In the genomic region with DNA sequence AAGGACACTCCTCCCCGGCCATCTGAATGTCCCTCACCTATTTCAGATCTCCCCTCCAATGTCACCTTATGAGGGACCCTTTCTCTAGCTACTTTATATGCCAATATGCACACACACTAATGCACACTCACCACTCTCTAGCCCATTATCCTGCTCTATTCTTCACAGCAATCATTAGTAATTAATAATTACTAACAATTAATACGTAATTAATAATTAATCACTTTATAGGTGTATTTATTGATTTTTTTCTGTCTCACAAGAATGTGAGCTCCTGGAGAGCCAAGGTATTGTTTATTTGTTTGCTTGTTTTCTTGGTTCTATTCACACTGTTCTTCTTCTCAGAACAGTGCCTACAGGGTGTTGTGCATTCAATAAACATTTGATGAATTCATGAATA, we compare ENCODE assay signal across 34 cellular contexts.
"Had no signal": no experiment of that assay in that cellular context is flagged by ENCODE, and none has a peak within 500 bp of the region (broad histone marks: within the 10 kb centered on the region; RNA-seq: fewer than 3 reads in every experiment).

No MANE protein-coding gene starts in this region.

- H3K27ac ChIP-seq: adrenal gland, body of pancreas, brain microvascular endothelial cell, breast epithelium, VCaP had no signal

- DNase-seq: activated B cell treated with CpG ODN at 0.5 μM for 24 hours; activated CD4-positive, alpha-beta memory T cell treated with anti-CD3 and anti-CD28 coated beads for 36 hours; activated CD4-positive, alpha-beta T cell treated with anti-CD3 and anti-CD28 coated beads for 4 hours; activated CD4-positive, alpha-beta T cell treated with anti-CD3 and anti-CD28 coated beads, Interleukin-2, amount 10 ng/mL, durations not matched to agents 24 days and 14 days; activated CD4-positive, alpha-beta T cell treated with anti-CD3 and anti-CD28 coated beads, Interleukin-2, amount 50 U/mL, for 1 hour; activated CD4-positive, alpha-beta T cell treated with anti-CD3 and anti-CD28 coated beads, Interleukin-2, amount 50 U/mL, for 4 hours; activated CD4-positive, CD25-positive, alpha-beta regulatory T cell treated with anti-CD3 and anti-CD28 coated beads, Interleukin-2, amount 50 U/mL, for 72 hours; activated CD8-positive, alpha-beta memory T cell treated with anti-CD3 and anti-CD28 coated beads, Interleukin-2, amount 50 U/mL, for 4 hours; activated CD8-positive, alpha-beta T cell treated with anti-CD3 and anti-CD28 coated beads for 36 hours; activated effector memory CD4-positive, alpha-beta T cell treated with anti-CD3 and anti-CD28 coated beads, Interleukin-2, amount 50 U/mL, for 16 hours; activated gamma-delta T cell treated with Interleukin-2 at 50 U/mL for 16 hours; activated naive CD4-positive, alpha-beta T cell; activated naive CD4-positive, alpha-beta T cell treated with anti-CD3 and anti-CD28 coated beads for 36 hours; activated naive CD4-positive, alpha-beta T cell treated with anti-CD3 and anti-CD28 coated beads, Interleukin-2, amount 50 U/mL, for 16 hours; activated naive CD8-positive, alpha-beta T cell treated with anti-CD3 and anti-CD28 coated beads for 36 hours; activated T-cell treated with anti-CD3 and anti-CD28 coated beads for 4 hours; activated T-cell treated with anti-CD3 and anti-CD28 coated beads, Interleukin-2, amount 50 U/mL, for 1 hour; activated T-cell treated with anti-CD3 and anti-CD28 coated beads, Interleukin-2, amount 50 U/mL, for 4 hours; activated T-cell treated with anti-CD3 and anti-CD28 coated beads, Interleukin-2, amount 50 U/mL, for 72 hours; adrenal gland; amniotic stem cell; aorta; body of pancreas; brain microvascular endothelial cell; central memory CD4-positive, alpha-beta T cell; T-helper 1 cell; T-helper 2 cell; T-helper 9 cell had no signal

- H3K4me3 ChIP-seq: adrenal gland, body of pancreas, breast epithelium had no signal

- H3K9me3 ChIP-seq: adrenal gland, body of pancreas, breast epithelium had no signal

- H3K4me1 ChIP-seq: adrenal gland, body of pancreas, breast epithelium had no signal

- H3K36me3 ChIP-seq: adrenal gland, brain microvascular endothelial cell, breast epithelium had no signal

- H3K27me3 ChIP-seq: adrenal gland, body of pancreas, brain microvascular endothelial cell, breast epithelium had no signal

- FAIRE-seq: astrocyte, TTC549 had no signal

- ATAC-seq: activated CD8-positive, alpha-beta T cell treated with anti-CD3 and anti-CD28 coated beads for 36 hours; activated naive CD4-positive, alpha-beta T cell treated with anti-CD3 and anti-CD28 coated beads, Interleukin-2, amount 50 U/mL, for 72 hours; activated T-cell treated with anti-CD3 and anti-CD28 coated beads, Interleukin-2, amount 50 U/mL, for 4 hours; activated T-cell treated with anti-CD3 and anti-CD28 coated beads, Interleukin-2, amount 50 U/mL, for 72 hours; activated T-helper 17 cell treated with anti-CD3 and anti-CD28 coated beads, Interleukin-2, amount 50 U/mL, for 72 hours; body of pancreas had no signal
